ENCODE assay signal across 8 cellular contexts in the genomic region with DNA sequence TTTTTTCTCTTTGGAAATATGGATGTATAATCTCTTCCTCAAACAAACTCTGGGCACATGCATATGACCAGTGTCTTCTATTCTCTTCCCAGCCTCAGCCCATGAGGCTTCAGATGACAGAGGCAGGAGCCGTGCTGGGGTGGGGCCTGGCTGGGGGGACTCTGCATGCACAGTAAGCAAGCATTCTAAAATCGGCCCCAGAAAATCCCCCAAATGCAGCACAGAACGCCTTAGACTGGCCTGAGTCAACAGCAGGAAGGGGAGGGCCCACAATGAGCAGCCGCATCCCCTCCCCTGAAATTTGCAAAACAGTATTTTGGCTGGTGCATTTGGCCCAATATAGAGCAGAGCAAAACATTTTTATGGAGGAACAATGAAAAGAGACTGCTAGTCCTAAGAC. TPM values are rescaled to one million over a fixed set of nuclear protein-coding genes. Genes with fewer than 3 reads are reported as not detected.
DNase-seq lines count a peak whose midpoint lies in the region; ATAC-seq and TF ChIP-seq lines count a peak whose summit lies in the region.

No MANE protein-coding gene starts in this region.

- peaks cover 14% of the 10 kb centered on the region for H3K36me3 Mint-ChIP-seq in activated CD8-positive, alpha-beta memory T cell treated with anti-CD3 and anti-CD28 coated beads, Interleukin-2, amount 10 ng/mL, durations not matched to agents 7 days and 5 days
- H3K36me3 Mint-ChIP-seq in immature natural killer cell = peaks cover 0 to 8% (median 3%) of the 10 kb centered on the region in 3 donors
- H3K36me3 Mint-ChIP-seq in Calu3 (ENCODE audit: insufficient read depth, unreplicated experiment) = no peaks in the 10 kb centered on the region

- 33 to 46% methylated on average over 1 to 4 of the region's 4 CpGs for WGBS in transverse colon (ENCODE audit: low coverage in 1 of 2), 2 donors

- H3K36me3 ChIP-seq in transverse colon = no peaks in the 10 kb centered on the region

- peak overlapping the region; percentile 71 to 80 (median 77) for H3K27ac ChIP-seq in transverse colon

- H3K27me3 Mint-ChIP-seq in activated CD8-positive, alpha-beta memory T cell treated with anti-CD3 and anti-CD28 coated beads, Interleukin-2, amount 10 ng/mL, durations not matched to agents 7 days and 5 days = no peaks in the 10 kb centered on the region
- peaks cover 0 to 2% (median under 1%) of the 10 kb centered on the region in 3 donors for H3K27me3 Mint-ChIP-seq in immature natural killer cell (ENCODE audit: low read depth in 3 of 3)
- no peaks in the 10 kb centered on the region for H3K27me3 Mint-ChIP-seq in Calu3 (ENCODE audit: unreplicated experiment)

- peak; percentile 67 for ATAC-seq in activated CD8-positive, alpha-beta memory T cell treated with anti-CD3 and anti-CD28 coated beads, Interleukin-2, amount 10 ng/mL, durations not matched to agents 7 days and 5 days
- ATAC-seq in GM18907 (IDR thresholded peaks at IDR 0.05; ENCODE audit: unreplicated experiment) = no peak

- peak; percentile 71 for DNase-seq in activated CD8-positive, alpha-beta memory T cell treated with anti-CD3 and anti-CD28 coated beads, Interleukin-2, amount 10 ng/mL, durations not matched to agents 7 days and 5 days
- DNase-seq in activated CD8-positive, alpha-beta memory T cell treated with anti-CD3 and anti-CD28 coated beads for 24 hours = no peak
- peak; percentile 49 to 59 for DNase-seq in activated CD4-positive, alpha-beta T cell treated with anti-CD3 and anti-CD28 coated beads, Interleukin-2, amount 50 U/mL, for 48 hours
- DNase-seq in immature natural killer cell (peak in 2 of 3 donors; percentile 21 to 28), transverse colon (no peak), NCI-H345 treated with DMSO at 0.1 percent for 48 hours (lab: John Stamatoyannopoulos, UW; ENCODE audit: unreplicated experiment) (no peak), Calu3 (no peak)

- CTCF ChIA-PET in activated CD8-positive, alpha-beta memory T cell treated with anti-CD3 and anti-CD28 coated beads, Interleukin-2, amount 10 ng/mL, durations not matched to agents 7 days and 5 days (lab: Charles Lee) = interaction anchor here (1.4 kb wide), 1 partner anchor 11 kb away, joined by 3 read pairs; no protein-coding TSS in a partner anchor
- CTCF ChIA-PET in Calu3 (lab: Charles Lee) = no interaction called here

- TF ChIP-seq EP300 in transverse colon (IDR thresholded peaks at IDR 0.05; ENCODE audit: low read depth) = no peak

- no peak for TF ChIP-seq POLR2A in transverse colon (IDR thresholded peaks at IDR 0.05)

- H3K9me3 ChIP-seq in transverse colon = no peaks in the 10 kb centered on the region

- BruUV-seq in Calu3 (replicated peaks; lab: Mats Ljungman, UMichigan) = no TSS peak

- no peak overlapping the region for H3K4me3 ChIP-seq in transverse colon

- peak overlapping the region; percentile 90 for H3K27ac Mint-ChIP-seq in activated CD8-positive, alpha-beta memory T cell treated with anti-CD3 and anti-CD28 coated beads, Interleukin-2, amount 10 ng/mL, durations not matched to agents 7 days and 5 days
- H3K27ac Mint-ChIP-seq in immature natural killer cell (peak overlapping the region; percentile 87 to 100 (median 91)), Calu3 (ENCODE audit: unreplicated experiment) (no peak overlapping the region)

- peaks cover 36 to 72% (median 51%) of the 10 kb centered on the region in 4 donors for H3K4me1 ChIP-seq in transverse colon

- intact Hi-C loops in transverse colon (cut with DNase I; ENCODE audit: low total_unique reads) (loop anchor here (5.0 to 10.0 kb wide), 2 partner anchors 46 to 56 kb away; a partner anchor contains a TSS), Calu3 (cut with micrococcal nuclease; ENCODE audit: unreplicated experiment) (no loop called here)

- H3K27me3 ChIP-seq in transverse colon = no peaks in the 10 kb centered on the region

- H3K9me3 Mint-ChIP-seq in activated CD8-positive, alpha-beta memory T cell treated with anti-CD3 and anti-CD28 coated beads, Interleukin-2, amount 10 ng/mL, durations not matched to agents 7 days and 5 days (ENCODE audit: low read depth) = no peaks in the 10 kb centered on the region
- no peaks in the 10 kb centered on the region for H3K9me3 Mint-ChIP-seq in immature natural killer cell
- no peaks in the 10 kb centered on the region for H3K9me3 Mint-ChIP-seq in Calu3 (ENCODE audit: low read depth, unreplicated experiment)

- in situ Hi-C loops in transverse colon (cut with MboI; ENCODE audit: low pct_ligation_motif_present in 1 of 4, low pct_unique_long_range_greater_than_20kb in 1 of 4, low sequenced_read_pairs in 3 of 4) = no loop called here

- peaks cover 67% of the 10 kb centered on the region for H3K4me1 Mint-ChIP-seq in activated CD8-positive, alpha-beta memory T cell treated with anti-CD3 and anti-CD28 coated beads, Interleukin-2, amount 10 ng/mL, durations not matched to agents 7 days and 5 days
- H3K4me1 Mint-ChIP-seq in immature natural killer cell (peaks cover 85 to 96% of the 10 kb centered on the region in 2 donors), Calu3 (ENCODE audit: low read depth, unreplicated experiment) (no peaks in the 10 kb centered on the region)

- TF ChIP-seq CTCF in transverse colon (IDR thresholded peaks at IDR 0.05) = no peak
- TF ChIP-seq CTCF in Calu3 (IDR thresholded peaks at IDR 0.05; ENCODE audit: unreplicated experiment) = no peak

- H3K4me3 Mint-ChIP-seq in activated CD8-positive, alpha-beta memory T cell treated with anti-CD3 and anti-CD28 coated beads, Interleukin-2, amount 10 ng/mL, durations not matched to agents 7 days and 5 days = peak overlapping the region; percentile 32
- peak overlapping the region; percentile 19 to 66 (median 26) for H3K4me3 Mint-ChIP-seq in immature natural killer cell
- H3K4me3 Mint-ChIP-seq in Calu3 (ENCODE audit: low read depth, unreplicated experiment) = no peak overlapping the region

RNA-seq across cellular contexts. Expression of a gene that starts 47.8 kb away (rescaled TPM):
- 10 to 100 TPM; 40.9 to 43.4 TPM for total RNA-seq in activated CD8-positive, alpha-beta memory T cell treated with anti-CD3 and anti-CD28 coated beads, Interleukin-2, amount 10 ng/mL, durations not matched to agents 7 days and 5 days
- 10 to 100 TPM; 14.1 to 37.8 (median 18.7) TPM for polyA plus RNA-seq in immature natural killer cell
- 10 to 100 TPM; 14.3 to 57.6 (median 23.7) TPM for total RNA-seq in transverse colon
- 9.8 and 11.8 TPM in 2 replicates for total RNA-seq in Calu3 (2022)

Comparison
In these comparisons a context has a peak if more than half of its experiments do, and no peak if none do; other contexts are left out.
1. DNase-seq: peak in activated CD8-positive, alpha-beta memory T cell treated with anti-CD3 and anti-CD28 coated beads, Interleukin-2, amount 10 ng/mL, durations not matched to agents 7 days and 5 days (single experiment), activated CD4-positive, alpha-beta T cell treated with anti-CD3 and anti-CD28 coated beads, Interleukin-2, amount 50 U/mL, for 48 hours (2 of 2) and immature natural killer cell (2 of 3); none in activated CD8-positive, alpha-beta memory T cell treated with anti-CD3 and anti-CD28 coated beads for 24 hours (single experiment), transverse colon (single experiment), NCI-H345 treated with DMSO at 0.1 percent for 48 hours (single experiment) and Calu3 (single experiment).